ENCODE assay signal across 35 cellular contexts in the genomic region with DNA sequence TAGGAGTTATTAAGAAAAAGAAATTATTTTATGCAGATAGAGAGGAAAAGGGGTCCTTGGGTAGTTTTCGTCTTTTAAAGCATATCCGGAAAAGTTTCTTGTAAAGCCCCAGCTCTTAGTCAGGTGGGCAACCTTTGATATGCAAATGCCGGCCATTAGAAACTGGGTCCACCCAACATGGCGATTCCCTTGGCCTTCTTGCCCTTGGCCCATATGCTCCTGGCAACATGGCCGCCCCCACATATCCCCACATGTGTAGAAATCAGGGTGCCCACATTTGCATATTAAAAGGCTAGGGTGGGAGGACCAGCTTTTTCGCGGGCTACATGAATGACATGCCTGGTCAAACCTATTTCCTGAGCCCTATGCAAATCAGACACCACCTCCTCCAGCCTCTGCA.
"Had no signal": no experiment of that assay in that cellular context is flagged by ENCODE, and none has a peak within 500 bp of the region (broad histone marks: within the 10 kb centered on the region; RNA-seq: fewer than 3 reads in every experiment).

No MANE protein-coding gene starts in this region.

- H3K9me3 ChIP-seq: ascending aorta, body of pancreas, breast epithelium had no signal

- H3K36me3 Mint-ChIP-seq: activated CD4-positive, alpha-beta memory T cell treated with anti-CD3 and anti-CD28 coated beads for 36 hours; activated naive CD4-positive, alpha-beta T cell treated with anti-CD3 and anti-CD28 coated beads, Interleukin-2, amount 10 ng/mL, durations not matched to agents 7 days and 5 days; activated naive CD4-positive, alpha-beta T cell treated with anti-CD3 and anti-CD28 coated beads, Interleukin-2, amount 50 U/mL, for 24 hours; activated naive CD8-positive, alpha-beta T cell; activated naive CD8-positive, alpha-beta T cell treated with anti-CD3 and anti-CD28 coated beads, Interleukin-2, amount 10 ng/mL, durations not matched to agents 7 days and 5 days had no signal

- H3K4me1 Mint-ChIP-seq: activated B cell treated with CpG ODN at 0.5 μM for 24 hours; activated CD4-positive, alpha-beta T cell treated with anti-CD3 and anti-CD28 coated beads, Interleukin-2, amount 10 ng/mL, durations not matched to agents 24 days and 14 days; activated naive CD4-positive, alpha-beta T cell treated with anti-CD3 and anti-CD28 coated beads, Interleukin-2, amount 10 ng/mL, durations not matched to agents 7 days and 5 days; activated naive CD4-positive, alpha-beta T cell treated with anti-CD3 and anti-CD28 coated beads, Interleukin-2, amount 50 U/mL, for 24 hours; activated naive CD8-positive, alpha-beta T cell treated with anti-CD3 and anti-CD28 coated beads, Interleukin-2, amount 10 ng/mL, durations not matched to agents 7 days and 5 days; activated naive CD8-positive, alpha-beta T cell treated with anti-CD3 and anti-CD28 coated beads, Interleukin-2, amount 50 U/mL, for 24 hours had no signal

- H3K27me3 Mint-ChIP-seq: activated naive CD4-positive, alpha-beta T cell treated with anti-CD3 and anti-CD28 coated beads, Interleukin-2, amount 10 ng/mL, durations not matched to agents 7 days and 5 days had no signal

- ATAC-seq: activated CD8-positive, alpha-beta T cell treated with anti-CD3 and anti-CD28 coated beads for 36 hours; activated naive CD8-positive, alpha-beta T cell treated with anti-CD3 and anti-CD28 coated beads, Interleukin-2, amount 50 U/mL, for 24 hours; activated T-cell treated with anti-CD3 and anti-CD28 coated beads, Interleukin-2, amount 50 U/mL, for 4 hours; body of pancreas had no signal

- H3K36me3 ChIP-seq: brain microvascular endothelial cell, breast epithelium had no signal

- FAIRE-seq: TTC549 had no signal

- DNase-seq: activated B cell treated with CpG ODN at 0.5 μM for 24 hours; activated CD4-positive, alpha-beta memory T cell treated with anti-CD3 and anti-CD28 coated beads for 36 hours; activated CD4-positive, alpha-beta T cell treated with anti-CD3 and anti-CD28 coated beads for 4 hours; activated CD4-positive, alpha-beta T cell treated with anti-CD3 and anti-CD28 coated beads, Interleukin-2, amount 10 ng/mL, durations not matched to agents 24 days and 14 days; activated CD4-positive, alpha-beta T cell treated with anti-CD3 and anti-CD28 coated beads, Interleukin-2, amount 50 U/mL, for 1 hour; activated CD4-positive, alpha-beta T cell treated with anti-CD3 and anti-CD28 coated beads, Interleukin-2, amount 50 U/mL, for 4 hours; activated CD4-positive, CD25-positive, alpha-beta regulatory T cell treated with anti-CD3 and anti-CD28 coated beads, Interleukin-2, amount 50 U/mL, for 72 hours; activated CD8-positive, alpha-beta memory T cell treated with anti-CD3 and anti-CD28 coated beads, Interleukin-2, amount 50 U/mL, for 4 hours; activated CD8-positive, alpha-beta T cell treated with anti-CD3 and anti-CD28 coated beads for 36 hours; activated effector memory CD4-positive, alpha-beta T cell treated with Interleukin-2 at 50 U/mL for 16 hours; activated gamma-delta T cell; activated naive CD4-positive, alpha-beta T cell treated with anti-CD3 and anti-CD28 coated beads, Interleukin-2, amount 10 ng/mL, durations not matched to agents 7 days and 5 days; activated naive CD4-positive, alpha-beta T cell treated with Interleukin-2 at 50 U/mL for 16 hours; activated naive CD8-positive, alpha-beta T cell treated with anti-CD3 and anti-CD28 coated beads, Interleukin-2, amount 10 ng/mL, durations not matched to agents 7 days and 5 days; activated naive CD8-positive, alpha-beta T cell treated with anti-CD3 and anti-CD28 coated beads, Interleukin-2, amount 50 U/mL, for 24 hours; activated T-cell treated with anti-CD3 and anti-CD28 coated beads for 4 hours; activated T-cell treated with anti-CD3 and anti-CD28 coated beads, Interleukin-2, amount 50 U/mL, for 1 hour; activated T-cell treated with anti-CD3 and anti-CD28 coated beads, Interleukin-2, amount 50 U/mL, for 4 hours; amygdala; anterior cingulate cortex; body of pancreas; brain microvascular endothelial cell; central memory CD4-positive, alpha-beta T cell; T-helper 1 cell; T-helper 2 cell; T-helper 9 cell had no signal

- H3K27ac Mint-ChIP-seq: activated B cell treated with CpG ODN at 0.5 μM for 24 hours; activated CD4-positive, alpha-beta memory T cell treated with anti-CD3 and anti-CD28 coated beads for 36 hours; activated CD4-positive, alpha-beta T cell treated with anti-CD3 and anti-CD28 coated beads, Interleukin-2, amount 10 ng/mL, durations not matched to agents 24 days and 14 days; activated CD8-positive, alpha-beta T cell treated with anti-CD3 and anti-CD28 coated beads for 36 hours; activated naive CD4-positive, alpha-beta T cell treated with anti-CD3 and anti-CD28 coated beads, Interleukin-2, amount 10 ng/mL, durations not matched to agents 7 days and 5 days; activated naive CD4-positive, alpha-beta T cell treated with anti-CD3 and anti-CD28 coated beads, Interleukin-2, amount 50 U/mL, for 24 hours; activated naive CD8-positive, alpha-beta T cell; activated naive CD8-positive, alpha-beta T cell treated with anti-CD3 and anti-CD28 coated beads, Interleukin-2, amount 10 ng/mL, durations not matched to agents 7 days and 5 days; activated naive CD8-positive, alpha-beta T cell treated with anti-CD3 and anti-CD28 coated beads, Interleukin-2, amount 50 U/mL, for 24 hours; activated T-helper 2 cell treated with anti-CD3 and anti-CD28 coated beads, Interferon-gamma antibody, Interleukin-2, Interleukin-4, amounts not matched to agents 10 μg/mL and 5 μg/mL and 100 μg/mL, durations not matched to agents 14 hours and 24 hours and 36 hours; T-helper 1 cell treated with Interleukin-12 subunit alpha and Interleukin-12 subunit beta and Interleukin-4 antibody, amounts not matched to agents 30 μg/mL and 1 μg/mL, for 36 hours; T-helper 2 cell treated with Interferon-gamma antibody and Interleukin-4, amounts not matched to agents 5 μg/mL and 100 μg/mL, for 36 hours had no signal

- H3K9me3 Mint-ChIP-seq: activated B cell treated with CpG ODN at 0.5 μM for 24 hours; activated CD4-positive, alpha-beta memory T cell treated with anti-CD3 and anti-CD28 coated beads for 36 hours; activated CD4-positive, alpha-beta T cell treated with anti-CD3 and anti-CD28 coated beads, Interleukin-2, amount 10 ng/mL, durations not matched to agents 24 days and 14 days; activated naive CD4-positive, alpha-beta T cell treated with anti-CD3 and anti-CD28 coated beads, Interleukin-2, amount 10 ng/mL, durations not matched to agents 7 days and 5 days; activated naive CD4-positive, alpha-beta T cell treated with anti-CD3 and anti-CD28 coated beads, Interleukin-2, amount 50 U/mL, for 24 hours; activated naive CD8-positive, alpha-beta T cell treated with anti-CD3 and anti-CD28 coated beads, Interleukin-2, amount 10 ng/mL, durations not matched to agents 7 days and 5 days; activated naive CD8-positive, alpha-beta T cell treated with anti-CD3 and anti-CD28 coated beads, Interleukin-2, amount 50 U/mL, for 24 hours; activated T-cell treated with anti-CD3 and anti-CD28 coated beads, Interleukin-2, amount 50 U/mL, for 4 hours; activated T-helper 2 cell treated with anti-CD3 and anti-CD28 coated beads, Interferon-gamma antibody, Interleukin-2, Interleukin-4, amounts not matched to agents 10 μg/mL and 5 μg/mL and 100 μg/mL, durations not matched to agents 14 hours and 24 hours and 36 hours; T-helper 1 cell treated with Interleukin-12 subunit alpha and Interleukin-12 subunit beta and Interleukin-4 antibody, amounts not matched to agents 30 μg/mL and 1 μg/mL, for 36 hours; T-helper 2 cell treated with Interferon-gamma antibody and Interleukin-4, amounts not matched to agents 5 μg/mL and 100 μg/mL, for 36 hours had no signal

- H3K27me3 ChIP-seq: ascending aorta, body of pancreas, brain microvascular endothelial cell, breast epithelium had no signal

- H3K4me3 ChIP-seq: ascending aorta, body of pancreas, breast epithelium had no signal

- H3K4me1 ChIP-seq: ascending aorta, body of pancreas, breast epithelium had no signal

- H3K4me3 Mint-ChIP-seq: activated B cell treated with CpG ODN at 0.5 μM for 24 hours; activated CD4-positive, alpha-beta memory T cell treated with anti-CD3 and anti-CD28 coated beads for 36 hours; activated CD4-positive, alpha-beta T cell treated with anti-CD3 and anti-CD28 coated beads, Interleukin-2, amount 10 ng/mL, durations not matched to agents 24 days and 14 days; activated CD8-positive, alpha-beta T cell treated with anti-CD3 and anti-CD28 coated beads for 36 hours; activated naive CD4-positive, alpha-beta T cell treated with anti-CD3 and anti-CD28 coated beads, Interleukin-2, amount 10 ng/mL, durations not matched to agents 7 days and 5 days; activated naive CD4-positive, alpha-beta T cell treated with anti-CD3 and anti-CD28 coated beads, Interleukin-2, amount 50 U/mL, for 24 hours; activated naive CD8-positive, alpha-beta T cell; activated naive CD8-positive, alpha-beta T cell treated with anti-CD3 and anti-CD28 coated beads, Interleukin-2, amount 10 ng/mL, durations not matched to agents 7 days and 5 days; activated naive CD8-positive, alpha-beta T cell treated with anti-CD3 and anti-CD28 coated beads, Interleukin-2, amount 50 U/mL, for 24 hours; activated T-cell treated with anti-CD3 and anti-CD28 coated beads, Interleukin-2, amount 50 U/mL, for 4 hours; T-helper 1 cell treated with Interleukin-12 subunit alpha and Interleukin-12 subunit beta and Interleukin-4 antibody, amounts not matched to agents 30 μg/mL and 1 μg/mL, for 36 hours; T-helper 2 cell treated with Interferon-gamma antibody and Interleukin-4, amounts not matched to agents 5 μg/mL and 100 μg/mL, for 36 hours had no signal

- H3K27ac ChIP-seq: ascending aorta, body of pancreas, brain microvascular endothelial cell, breast epithelium, VCaP had no signal
